Comparison of ENCODE assay signal across 8 cellular contexts in the genomic region with DNA sequence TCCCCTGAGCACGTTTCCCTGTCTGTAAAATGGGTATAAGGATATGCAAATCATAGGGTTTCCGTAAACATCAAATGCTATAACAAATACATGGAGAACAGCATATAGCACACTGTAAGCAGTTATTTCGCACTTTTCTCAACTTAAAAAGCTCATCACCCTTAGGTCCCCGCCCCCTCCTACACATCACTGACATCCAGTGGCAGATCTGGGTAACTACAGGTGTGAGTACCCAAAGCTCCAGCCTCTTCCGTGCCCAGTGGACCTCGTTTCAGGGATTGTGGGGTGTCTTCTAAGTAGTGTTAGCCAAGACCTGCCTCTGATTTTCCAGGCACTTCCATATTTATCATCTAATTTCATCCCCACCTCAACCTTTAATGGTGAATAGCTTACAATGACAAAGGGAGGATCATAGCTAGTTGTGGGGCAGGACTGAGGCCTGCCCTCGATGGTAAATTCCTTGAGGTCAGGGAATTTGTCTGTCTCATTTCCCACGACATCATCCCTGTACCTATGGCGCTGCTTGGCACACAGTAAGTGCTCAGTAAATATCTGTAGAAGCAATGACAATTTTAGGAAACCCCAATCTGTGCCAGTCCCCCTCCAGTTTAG.
DNase-seq lines count a peak whose midpoint lies in the region; ATAC-seq, FAIRE-seq and TF ChIP-seq lines count a peak whose summit lies in the region.

No MANE protein-coding gene starts in this region.

- H3K27ac ChIP-seq in kidney (ENCODE audit: low read depth in 2 of 2, low read length in 2 of 2) (no peak overlapping the region), suprapubic skin (no peak overlapping the region)

- no peak for FAIRE-seq in kidney (lab: Jason Lieb, UNC)

- DNase-seq in CMK (ENCODE audit: low read depth) = peak; percentile 29
- peak; percentile 12 for DNase-seq in NCI-H460 (ENCODE audit: extremely low read depth, low read depth)
- peak; percentile 60 for DNase-seq in astrocyte of the spinal cord (ENCODE audit: low read depth, low spot score)
- DNase-seq in kidney = no peak
- no peak for DNase-seq in suprapubic skin (ENCODE audit: low spot score in 2 of 2)
- no peak for DNase-seq in T-helper 9 cell

- no peak overlapping the region for H3K4me3 ChIP-seq in astrocyte of the spinal cord (ENCODE audit: low read depth, low read length)
- H3K4me3 ChIP-seq in kidney (ENCODE audit: low read length in 2 of 2) = no peak overlapping the region
- no peak overlapping the region for H3K4me3 ChIP-seq in suprapubic skin

- TF ChIP-seq POLR2A in GM18505 (IDR thresholded peaks at IDR 0.05; ENCODE audit: borderline replicate concordance, extremely low read depth, insufficient read depth, insufficient read length) (no peak), suprapubic skin (IDR thresholded peaks at IDR 0.05) (no peak)

- H3K4me1 ChIP-seq in kidney (ENCODE audit: control insufficient read depth in 1 of 2, insufficient read depth in 1 of 2, low read depth in 1 of 2, low read length in 2 of 2) = peaks cover 6 to 8% of the 10 kb centered on the region in 2 donors
- peaks cover 12% of the 10 kb centered on the region for H3K4me1 ChIP-seq in suprapubic skin

- H3K9me3 ChIP-seq in kidney (ENCODE audit: control insufficient read depth in 1 of 2, low read length in 2 of 2) = no peaks in the 10 kb centered on the region
- no peaks in the 10 kb centered on the region for H3K9me3 ChIP-seq in suprapubic skin

- in situ Hi-C loops in astrocyte of the spinal cord (cut with HindIII; ENCODE audit: low sequenced_read_pairs) = no loop called here

- WGBS in suprapubic skin = 71% methylated on average over 9 of the region's 9 CpGs

- TF ChIP-seq CTCF in astrocyte of the spinal cord (IDR thresholded peaks at IDR 0.05; ENCODE audit: low read depth, low read length) (peak; percentile 90), kidney (IDR thresholded peaks at IDR 0.05; ENCODE audit: borderline replicate concordance, extremely low read depth, insufficient read depth) (peak; percentile 74), suprapubic skin (IDR thresholded peaks at IDR 0.05) (peak; percentile 1 to 67)

- H3K36me3 ChIP-seq in kidney (ENCODE audit: control insufficient read depth in 1 of 2, insufficient read depth in 2 of 2, low read length in 2 of 2) (no peaks in the 10 kb centered on the region), suprapubic skin (no peaks in the 10 kb centered on the region)

- H3K27me3 ChIP-seq in suprapubic skin = no peaks in the 10 kb centered on the region

- TF ChIP-seq EP300 in suprapubic skin (IDR thresholded peaks at IDR 0.05) = no peak

- intact Hi-C loops in kidney (cut with DNase I) = no loop called here

- H3K9ac ChIP-seq in kidney (ENCODE audit: low read length in 2 of 2) = no peak overlapping the region

- ATAC-seq in GM18505 (IDR thresholded peaks at IDR 0.05; ENCODE audit: unreplicated experiment) (peak; percentile 93), HG02938 (IDR thresholded peaks at IDR 0.05; ENCODE audit: unreplicated experiment) (peak; percentile 95)

Comparison
In these comparisons a context has a peak if more than half of its experiments do, and no peak if none do; other contexts are left out.
1. DNase-seq: peak in CMK (single experiment), NCI-H460 (single experiment) and astrocyte of the spinal cord (single experiment); none in kidney (single experiment), suprapubic skin (0 of 2) and T-helper 9 cell (single experiment).
2. CTCF ChIP-seq: peak in every context shown above with its lines; median percentile 90 in astrocyte of the spinal cord; 74 in kidney; 34 in suprapubic skin.